Comparison of ENCODE assay signal across 8 cellular contexts in genomic region chr1:119611701-119612113, GRCh38. TPM values are rescaled to one million over a fixed set of nuclear protein-coding genes. Genes with fewer than 3 reads are reported as not detected.
DNase-seq lines count a peak whose midpoint lies in the region; ATAC-seq, FAIRE-seq and TF ChIP-seq lines count a peak whose summit lies in the region.

No MANE protein-coding gene starts in this region.

- in situ Hi-C loops in GM12878 (cut with MboI) = no loop called here

- RAD21 ChIA-PET in GM12878 (lab: Charles Lee; ENCODE audit: unreplicated experiment) = interaction anchor here (0.8 to 4.2 kb wide), 10 partner anchors 37 to 357 kb away, joined by 3 to 55 read pairs (median 4); no protein-coding TSS in a partner anchor

- H4K20me1 ChIP-seq in GM12878 (ENCODE audit: control insufficient read depth, insufficient read depth) = no peaks in the 10 kb centered on the region

- no peak for FAIRE-seq in GM12878 (lab: Jason Lieb, UNC)

- no peak overlapping the region for H3K4me3 ChIP-seq in A673 (ENCODE audit: low read depth, low read length, poor library complexity, severe bottlenecking)
- no peak overlapping the region for H3K4me3 ChIP-seq in GM12878

- POLR2A ChIA-PET in A673 (lab: Charles Lee; ENCODE audit: low non-redundant PET) = no interaction called here
- POLR2A ChIA-PET in GM12878 (lab: Charles Lee) = interaction anchor here (0.6 kb wide), 1 partner anchor 51 kb away, joined by 3 read pairs; no protein-coding TSS in a partner anchor

- H3K27me3 ChIP-seq in A673 (replicated peaks; ENCODE audit: insufficient read depth, low read depth, low read length, poor library complexity) (no peaks in the 10 kb centered on the region), GM12878 (replicated peaks in 1 of 2; ENCODE audit: control insufficient read depth in 2 of 2, insufficient read depth in 2 of 2, low read length in 1 of 2) (no peaks in the 10 kb centered on the region; a peak in 1 of 4 replicates)

- no TSS peak for BruUV-seq in A673 (replicated peaks; lab: Mats Ljungman, UMichigan)
- no TSS peak for BruUV-seq in GM12878 (replicated peaks; lab: Mats Ljungman, UMichigan)

- CTCF ChIA-PET in A673 (lab: Charles Lee) = interaction anchor here (0.6 to 2.0 kb wide), 6 partner anchors 20 to 197 kb away, joined by 3 to 15 read pairs (median 4); no protein-coding TSS in a partner anchor
- CTCF ChIA-PET in GM12878 (lab: Yijun Ruan, JAX) = interaction anchor here (0.6 to 14.9 kb wide), 22 partner anchors 16 to 259 kb away, joined by 3 to 446 read pairs (median 4); partner anchors contain the start of gene ZNF697

- TF ChIP-seq POLR2A in GM12878 (IDR thresholded peaks at IDR 0.05; ENCODE audit: low read depth, low read length) = no peak

- H3K9ac ChIP-seq in GM12878 (ENCODE audit: control insufficient read depth, insufficient read depth, low read length) = no peak overlapping the region

- H2AFZ ChIP-seq in GM12878 (ENCODE audit: control insufficient read depth, low read depth, low read length) = no peak overlapping the region

- H3K27ac ChIP-seq in A673 (ENCODE audit: low read depth, low read length, poor library complexity, severe bottlenecking) (no peak overlapping the region), GM12878 (ENCODE audit: control insufficient read depth, insufficient read depth) (no peak overlapping the region)

- no peaks in the 10 kb centered on the region for H3K4me1 ChIP-seq in A673 (ENCODE audit: insufficient read depth, low read length, poor library complexity, severe bottlenecking)
- peaks cover 7% of the 10 kb centered on the region; the same call in 1 of the 2 replicates for H3K4me1 ChIP-seq in GM12878 (ENCODE audit: control insufficient read depth, insufficient read depth, low read length)

- H3K4me2 ChIP-seq in GM12878 (ENCODE audit: control insufficient read depth, insufficient read depth) = no peak overlapping the region

- H3K9me3 ChIP-seq in A673 (ENCODE audit: low read depth, low read length, poor library complexity, severe bottlenecking) (no peaks in the 10 kb centered on the region), GM12878 (replicated peaks; ENCODE audit: control insufficient read depth, insufficient read depth, low read length) (no peaks in the 10 kb centered on the region)

- DNase-seq in A673 (ENCODE audit: low spot score) (peak; percentile 56), NCI-H128 (lab: John Stamatoyannopoulos, UW; ENCODE audit: unreplicated experiment) (peak; percentile 80), T-helper 9 cell (peak; percentile 13), GM12878 (ENCODE audit: low read depth, low spot score) (no peak), iPS-NIHi11 (ENCODE audit: low spot score) (peak; percentile 84), foreskin melanocyte (no peak)
- peak; percentile 83 for DNase-seq in stimulated activated CD4-positive, alpha-beta T cell treated with anti-CD3 and anti-CD28 coated beads, Interleukin-15, amount 100 ng/mL, for 24 hours

- WGBS in GM12878 (ENCODE audit: insufficient coverage, insufficient replicate concordance, low lambda C conversion rate, missing lambda C conversion rate) = 13% methylated on average over 8 of the region's 8 CpGs

- SMC1A ChIA-PET in GM12878 (lab: Charles Lee; ENCODE audit: uncharacterized antibody, unreplicated experiment) = interaction anchor here (0.8 to 7.4 kb wide), 9 partner anchors 49 to 239 kb away, joined by 3 to 124 read pairs (median 7); no protein-coding TSS in a partner anchor

- intact Hi-C loops in A673 (cut with micrococcal nuclease; ENCODE audit: unreplicated experiment) = loop anchor here (2.0 kb wide), 1 partner anchor 63 kb away; no protein-coding TSS in a partner anchor
- intact Hi-C loops in GM12878 (cut with micrococcal nuclease; ENCODE audit: unreplicated experiment) = loop anchor here (1.0 to 5.0 kb wide), 4 partner anchors 36 to 239 kb away; partner anchors contain the start of gene ZNF697

- no peaks in the 10 kb centered on the region for H3K79me2 ChIP-seq in GM12878 (ENCODE audit: control insufficient read depth, insufficient read depth, low read length)

- peak; percentile 92 for TF ChIP-seq RAD21 in GM12878 (IDR thresholded peaks at IDR 0.05; ENCODE audit: insufficient read depth, low read depth, low read length)

- peak; percentile 40 for ATAC-seq in GM18511 (IDR thresholded peaks at IDR 0.05; ENCODE audit: unreplicated experiment)
- ATAC-seq in GM12878 = peak; percentile 78

- TF ChIP-seq CTCF in A673 (conservative IDR thresholded peaks at IDR 0.05; ENCODE audit: low read depth, low read length) (peak; percentile 95), GM12878 (IDR thresholded peaks at IDR 0.05 in 2 of 3, conservative IDR thresholded peaks at IDR 0.05 in 1 of 3; ENCODE audit: control insufficient read depth in 2 of 3, extremely low read depth in 1 of 3, insufficient read depth in 1 of 3, low read depth in 3 of 3, low read length in 3 of 3) (peak; percentile 88 to 95 (median 94))

- TF ChIP-seq EP300 in GM12878 (IDR thresholded peaks at IDR 0.05; ENCODE audit: borderline replicate concordance in 1 of 2, control insufficient read depth in 1 of 2, low read depth in 2 of 2, low read length in 2 of 2) = no peak

- H3K36me3 ChIP-seq in A673 (ENCODE audit: insufficient read depth, low read length, poor library complexity, severe bottlenecking) (no peaks in the 10 kb centered on the region), GM12878 (ENCODE audit: control insufficient read depth in 2 of 2, insufficient read depth in 2 of 2, low read length in 1 of 2) (no peaks in the 10 kb centered on the region)

TF ChIP-seq in GM12878, 131 proteins besides CTCF, POLR2A, EP300 and RAD21 (continues in another document):
- TF ChIP-seq MAX (IDR thresholded peaks at IDR 0.05; ENCODE audit: low read depth, low read length) (no peak), REST (IDR thresholded peaks at IDR 0.05; ENCODE audit: low read depth, low read length) (no peak), ETV6 (conservative IDR thresholded peaks at IDR 0.05 in 1 of 2, IDR thresholded peaks at IDR 0.05 in 1 of 2; ENCODE audit: borderline replicate concordance in 1 of 2, low read depth in 1 of 2) (no peak), TCF3 (IDR thresholded peaks at IDR 0.05; ENCODE audit: borderline replicate concordance, insufficient read depth, low read depth, low read length) (no peak), KAT2A (conservative IDR thresholded peaks at IDR 0.05; ENCODE audit: control insufficient read depth, low read depth, low read length) (no peak), EED (IDR thresholded peaks at IDR 0.05; ENCODE audit: low read depth) (no peak), DPF2 (IDR thresholded peaks at IDR 0.05) (no peak)
- TF ChIP-seq, protein P1, sequence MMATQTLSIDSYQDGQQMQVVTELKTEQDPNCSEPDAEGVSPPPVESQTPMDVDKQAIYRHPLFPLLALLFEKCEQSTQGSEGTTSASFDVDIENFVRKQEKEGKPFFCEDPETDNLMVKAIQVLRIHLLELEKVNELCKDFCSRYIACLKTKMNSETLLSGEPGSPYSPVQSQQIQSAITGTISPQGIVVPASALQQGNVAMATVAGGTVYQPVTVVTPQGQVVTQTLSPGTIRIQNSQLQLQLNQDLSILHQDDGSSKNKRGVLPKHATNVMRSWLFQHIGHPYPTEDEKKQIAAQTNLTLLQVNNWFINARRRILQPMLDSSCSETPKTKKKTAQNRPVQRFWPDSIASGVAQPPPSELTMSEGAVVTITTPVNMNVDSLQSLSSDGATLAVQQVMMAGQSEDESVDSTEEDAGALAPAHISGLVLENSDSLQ (IDR thresholded peaks at IDR 0.05) = no peak

RNA-seq across cellular contexts. Expression of gene ZNF697, which starts 36.4 kb away (rescaled TPM):
- total RNA-seq in A673 (2021) (4.8 and 4.9 TPM in 2 replicates), GM12878 (2014; rRNA removed) (3.9 and 4.3 TPM in 2 replicates), GM12878 (2014; rRNA removed; fragmentation: Illumina TruSeq; extraction: Trizol) (3.7 and 3.8 TPM in 2 replicates), GM12878 (2021) (4.8 and 5.9 TPM in 2 replicates)
- total RNA-seq in GM12878 (2013; cell fraction: nucleolus; rRNA removed) = 1.7 and 2.1 TPM in 2 replicates
- polyA plus RNA-seq in GM12878 (2011; ENCODE audit: low read depth) = 0.50 TPM
- polyA plus RNA-seq in GM12878 (2011; rRNA removed) (3.4 and 4.8 TPM in 2 replicates), GM12878 (2014; fragmentation: Illumina TruSeq; extraction: Trizol) (2.8 and 3.7 TPM in 2 replicates), GM12878 (2014; fragmentation: Nextera tagmentation; extraction: Ambion mirVana) (under 1 TPM; 0.74 to 0.99 TPM), GM12878 (2014; rRNA removed) (2.4 and 3.1 TPM in 2 replicates), GM12878 (2016; fragmentation: Nextera tagmentation; extraction: Ambion mirVana) (under 1 TPM; 0.48 to 0.60 TPM)
- polyA plus RNA-seq in GM12878 (2011; cell fraction: cytosol; rRNA removed) = 1.9 and 2.0 TPM in 2 replicates
- 3.5 and 5.1 TPM in 2 replicates for polyA plus RNA-seq in GM12878 (2011; cell fraction: nucleus; rRNA removed)
- 0.60 and 1.0 TPM in 2 replicates for polyA plus RNA-seq in GM12878 (2012)
- polyA minus RNA-seq in GM12878 (2011; rRNA and poly(A)+ RNA removed) = 4.3 and 4.5 TPM in 2 replicates
- 2.2 and 2.9 TPM in 2 replicates for polyA minus RNA-seq in GM12878 (2011; cell fraction: cytosol; rRNA and poly(A)+ RNA removed)
- 3.9 and 6.5 TPM in 2 replicates for polyA minus RNA-seq in GM12878 (2011; cell fraction: nucleus; rRNA and poly(A)+ RNA removed)

Comparison
In these comparisons a context has a peak if more than half of its experiments do, and no peak if none do; other contexts are left out.
1. DNase-seq: peak in A673 (single experiment), NCI-H128 (single experiment), T-helper 9 cell (single experiment), iPS-NIHi11 (single experiment) and stimulated activated CD4-positive, alpha-beta T cell treated with anti-CD3 and anti-CD28 coated beads, Interleukin-15, amount 100 ng/mL, for 24 hours (single experiment); none in GM12878 (single experiment) and foreskin melanocyte (single experiment).